In genomic region chr3:146160233-146160963, GRCh38 we compare ENCODE assay signal across 7 cellular contexts. TPM values are rescaled to one million over a fixed set of nuclear protein-coding genes. Genes with fewer than 3 reads are reported as not detected.
DNase-seq lines count a peak whose midpoint lies in the region; ATAC-seq and TF ChIP-seq lines count a peak whose summit lies in the region.

No MANE protein-coding gene starts in this region.

- intact Hi-C loops in head of caudate nucleus (cut with DNase I): no loop called here

- peaks cover 4% of the 10 kb centered on the region for H3K9me3 Mint-ChIP-seq in activated naive CD8-positive, alpha-beta T cell treated with anti-CD3 and anti-CD28 coated beads, Interleukin-2, amount 50 U/mL, for 24 hours
- H3K9me3 Mint-ChIP-seq in neural progenitor cell: no peaks in the 10 kb centered on the region

- no peaks in the 10 kb centered on the region for H3K36me3 ChIP-seq in neural progenitor cell

- peak; percentile 13 for ATAC-seq in HG02759 (IDR thresholded peaks at IDR 0.05; ENCODE audit: unreplicated experiment)
- peak; percentile 60 for ATAC-seq in activated naive CD8-positive, alpha-beta T cell treated with anti-CD3 and anti-CD28 coated beads, Interleukin-2, amount 50 U/mL, for 24 hours

- peak; percentile 10 for DNase-seq in GM10248 (ENCODE audit: extremely low spot score)
- DNase-seq in NCI-H446 treated with DMSO at 0.1 percent for 48 hours (lab: John Stamatoyannopoulos, UW): peak; percentile 72
- DNase-seq in activated naive CD8-positive, alpha-beta T cell treated with anti-CD3 and anti-CD28 coated beads, Interleukin-2, amount 50 U/mL, for 24 hours: peak; percentile 12
- peak in 40 of 42 donors; percentile 15 to 78 (median 46) for DNase-seq in head of caudate nucleus
- DNase-seq in neural progenitor cell (ENCODE audit: low spot score): peak; percentile 91
- no peak for DNase-seq in MV-4-11 (lab: John Stamatoyannopoulos, UW)

- peaks cover 52% of the 10 kb centered on the region for H3K27me3 Mint-ChIP-seq in activated naive CD8-positive, alpha-beta T cell treated with anti-CD3 and anti-CD28 coated beads, Interleukin-2, amount 50 U/mL, for 24 hours
- peaks cover 2% of the 10 kb centered on the region for H3K27me3 Mint-ChIP-seq in neural progenitor cell (ENCODE audit: insufficient read depth, low read depth)

- no peak overlapping the region for H3K27ac ChIP-seq in neural progenitor cell

- peaks cover 24% of the 10 kb centered on the region for H3K27me3 ChIP-seq in neural progenitor cell

- H3K4me3 ChIP-seq in neural progenitor cell: peak overlapping the region; percentile 66

- peak overlapping the region; percentile 47 for H3K27ac Mint-ChIP-seq in activated naive CD8-positive, alpha-beta T cell treated with anti-CD3 and anti-CD28 coated beads, Interleukin-2, amount 50 U/mL, for 24 hours
- H3K27ac Mint-ChIP-seq in neural progenitor cell: peak overlapping the region; percentile 87

- H3K9me3 ChIP-seq in neural progenitor cell (ENCODE audit: low read depth): no peaks in the 10 kb centered on the region

- H3K36me3 Mint-ChIP-seq in activated naive CD8-positive, alpha-beta T cell treated with anti-CD3 and anti-CD28 coated beads, Interleukin-2, amount 50 U/mL, for 24 hours (ENCODE audit: low read depth): no peaks in the 10 kb centered on the region
- H3K36me3 Mint-ChIP-seq in neural progenitor cell: no peaks in the 10 kb centered on the region

- no peak overlapping the region for H3K9ac ChIP-seq in neural progenitor cell

- peaks cover 17% of the 10 kb centered on the region for H3F3A ChIP-seq in neural progenitor cell (ENCODE audit: low read depth)

- no peaks in the 10 kb centered on the region for H4K20me1 ChIP-seq in neural progenitor cell (ENCODE audit: low read depth)

- POLR2A ChIA-PET in GM10248 (lab: Yijun Ruan, JAX): no interaction called here

- H3K79me2 ChIP-seq in neural progenitor cell (ENCODE audit: low read depth): no peaks in the 10 kb centered on the region

- peak overlapping the region; percentile 84 for H3K4me2 ChIP-seq in neural progenitor cell

- H3K4me1 ChIP-seq in neural progenitor cell: peaks cover 6% of the 10 kb centered on the region

- peaks cover 16% of the 10 kb centered on the region for H3K4me1 Mint-ChIP-seq in activated naive CD8-positive, alpha-beta T cell treated with anti-CD3 and anti-CD28 coated beads, Interleukin-2, amount 50 U/mL, for 24 hours
- peaks cover 9% of the 10 kb centered on the region for H3K4me1 Mint-ChIP-seq in neural progenitor cell

- peak overlapping the region; percentile 68 for H3K4me3 Mint-ChIP-seq in activated naive CD8-positive, alpha-beta T cell treated with anti-CD3 and anti-CD28 coated beads, Interleukin-2, amount 50 U/mL, for 24 hours
- peak overlapping the region; percentile 96 for H3K4me3 Mint-ChIP-seq in neural progenitor cell

- H2AFZ ChIP-seq in neural progenitor cell (replicated peaks): peak overlapping the region; percentile 99

- CTCF ChIA-PET in GM10248 (lab: Yijun Ruan, JAX): interaction anchor here (0.6 to 1.2 kb wide), 2 partner anchors 18 to 95 kb away, joined by 3 read pairs; no protein-coding TSS in a partner anchor

- TF ChIP-seq CTCF in GM10248 (IDR thresholded peaks at IDR 0.05; ENCODE audit: control extremely low read depth, extremely low read depth, low read depth, missing control alignments) (no peak), neural progenitor cell (IDR thresholded peaks at IDR 0.05) (peak; percentile 58)

RNA-seq across cellular contexts. Expression of gene PLOD2, which starts 0.6 kb away (rescaled TPM):
- total RNA-seq in neural progenitor cell (ENCODE audit: low replicate concordance): 8.3 and 29.2 TPM in 2 replicates
